Comparison of ENCODE assay signal across 1 cellular context in genomic region chr12:98332626-98333025, GRCh38.
TF ChIP-seq lines count a peak whose summit lies in the region.

No MANE protein-coding gene starts in this region.

TF ChIP-seq in GM12878, 131 proteins besides CTCF, POLR2A, EP300 and RAD21 (continued from another document):
- peak; percentile 90 for TF ChIP-seq PKNOX1 (IDR thresholded peaks at IDR 0.05)
- TF ChIP-seq HDGF (IDR thresholded peaks at IDR 0.05): no peak
- TF ChIP-seq EZH2 (IDR thresholded peaks at IDR 0.05; ENCODE audit: borderline replicate concordance, control insufficient read depth, low read depth, low read length): no peak
- TF ChIP-seq BHLHE40 (IDR thresholded peaks at IDR 0.05; ENCODE audit: borderline replicate concordance in 1 of 2, low read depth in 2 of 2, low read length in 1 of 2): no peak; a peak in 1 of 4 replicates
- TF ChIP-seq TCF3 (IDR thresholded peaks at IDR 0.05; ENCODE audit: borderline replicate concordance, insufficient read depth, low read depth, low read length): no peak
- TF ChIP-seq CHD1 (IDR thresholded peaks at IDR 0.05; ENCODE audit: low read depth, low read length): no peak
- peak; percentile 33 for TF ChIP-seq SKIL (IDR thresholded peaks at IDR 0.05; ENCODE audit: low read depth, poor library complexity, severe bottlenecking)
- no peak for TF ChIP-seq MTA3 (IDR thresholded peaks at IDR 0.05; ENCODE audit: borderline replicate concordance, low read length)
- TF ChIP-seq MTA2 (IDR thresholded peaks at IDR 0.05; ENCODE audit: low read depth): peak; percentile 55
